8 cellular contexts compared by ENCODE assay signal in genomic region chr19:17073869-17074627, GRCh38. TPM values are rescaled to one million over a fixed set of nuclear protein-coding genes. Genes with fewer than 3 reads are reported as not detected.
DNase-seq lines count a peak whose midpoint lies in the region; ATAC-seq and TF ChIP-seq lines count a peak whose summit lies in the region.

No MANE protein-coding gene starts in this region.

- H3K36me3 Mint-ChIP-seq in activated CD4-positive, alpha-beta memory T cell treated with anti-CD3 and anti-CD28 coated beads, Interleukin-2, amount 10 ng/mL, durations not matched to agents 7 days and 5 days (ENCODE audit: low read depth): peaks cover 65% of the 10 kb centered on the region

- peaks cover 10% of the 10 kb centered on the region for H3K4me1 ChIP-seq in iPS-18a (ENCODE audit: control insufficient read depth, low read depth, low read length)
- H3K4me1 ChIP-seq in suprapubic skin: peaks cover 41% of the 10 kb centered on the region

- H3K27me3 Mint-ChIP-seq in activated CD4-positive, alpha-beta memory T cell treated with anti-CD3 and anti-CD28 coated beads, Interleukin-2, amount 10 ng/mL, durations not matched to agents 7 days and 5 days: no peaks in the 10 kb centered on the region

- peak overlapping the region; percentile 94 for H3K27ac Mint-ChIP-seq in activated CD4-positive, alpha-beta memory T cell treated with anti-CD3 and anti-CD28 coated beads, Interleukin-2, amount 10 ng/mL, durations not matched to agents 7 days and 5 days

- H3K4me1 Mint-ChIP-seq in activated CD4-positive, alpha-beta memory T cell treated with anti-CD3 and anti-CD28 coated beads, Interleukin-2, amount 10 ng/mL, durations not matched to agents 7 days and 5 days: peaks cover 50% of the 10 kb centered on the region

- CTCF ChIA-PET in activated CD4-positive, alpha-beta memory T cell treated with anti-CD3 and anti-CD28 coated beads, Interleukin-2, amount 10 ng/mL, durations not matched to agents 7 days and 5 days (lab: Charles Lee): interaction anchor here (0.7 to 1.2 kb wide), 4 partner anchors 111 to 187 kb away, joined by 3 to 4 read pairs (median 3); no protein-coding TSS in a partner anchor

- H3K9me3 ChIP-seq in iPS-18a (ENCODE audit: control insufficient read depth, low read depth, low read length): no peaks in the 10 kb centered on the region
- H3K9me3 ChIP-seq in suprapubic skin: no peaks in the 10 kb centered on the region

- H3K27ac ChIP-seq in iPS-18a (ENCODE audit: low read length): no peak overlapping the region
- H3K27ac ChIP-seq in suprapubic skin: no peak overlapping the region

- H3K27me3 ChIP-seq in iPS-18a (ENCODE audit: control insufficient read depth, insufficient read depth, low read length): no peaks in the 10 kb centered on the region
- H3K27me3 ChIP-seq in suprapubic skin: no peaks in the 10 kb centered on the region

- ATAC-seq in HG03378 (IDR thresholded peaks at IDR 0.05; ENCODE audit: unreplicated experiment): peak; percentile 16
- ATAC-seq in GM18858 (IDR thresholded peaks at IDR 0.05; ENCODE audit: unreplicated experiment): no peak
- ATAC-seq in HG03457 (IDR thresholded peaks at IDR 0.05; ENCODE audit: unreplicated experiment): no peak

- H3K4me3 Mint-ChIP-seq in activated CD4-positive, alpha-beta memory T cell treated with anti-CD3 and anti-CD28 coated beads, Interleukin-2, amount 10 ng/mL, durations not matched to agents 7 days and 5 days: peak overlapping the region; percentile 99

- POLR2A ChIA-PET in activated CD4-positive, alpha-beta memory T cell treated with anti-CD3 and anti-CD28 coated beads, Interleukin-2, amount 10 ng/mL, durations not matched to agents 7 days and 5 days (lab: Charles Lee): interaction anchor here (0.7 to 4.0 kb wide), 13 partner anchors 8 to 193 kb away, joined by 3 to 50 read pairs (median 4); partner anchors contain the start of genes BABAM1, OCEL1 and USE1

- TF ChIP-seq CTCF in suprapubic skin (IDR thresholded peaks at IDR 0.05): no peak

- H3K4me3 ChIP-seq in iPS-18a (ENCODE audit: low read length): peak overlapping the region; percentile 72
- peak overlapping the region; percentile 72 for H3K4me3 ChIP-seq in suprapubic skin

- H3K9ac ChIP-seq in iPS-18a (ENCODE audit: low read length): no peak overlapping the region

- TF ChIP-seq POLR2A in suprapubic skin (IDR thresholded peaks at IDR 0.05): no peak

- H3K36me3 ChIP-seq in iPS-18a (ENCODE audit: control insufficient read depth, low read depth, low read length): peaks cover 19% of the 10 kb centered on the region
- H3K36me3 ChIP-seq in suprapubic skin: peaks cover 15% of the 10 kb centered on the region

- WGBS in suprapubic skin: 45% methylated on average over 14 of the region's 18 CpGs

- TF ChIP-seq EP300 in suprapubic skin (IDR thresholded peaks at IDR 0.05): no peak

- no peaks in the 10 kb centered on the region for H3K9me3 Mint-ChIP-seq in activated CD4-positive, alpha-beta memory T cell treated with anti-CD3 and anti-CD28 coated beads, Interleukin-2, amount 10 ng/mL, durations not matched to agents 7 days and 5 days

- DNase-seq in COLO668 (lab: John Stamatoyannopoulos, UW; ENCODE audit: unreplicated experiment) (peak; percentile 65), suprapubic skin (ENCODE audit: low spot score in 2 of 2) (no peak), DMS153 (lab: John Stamatoyannopoulos, UW) (no peak)
- peak; percentile 19 for DNase-seq in activated CD4-positive, alpha-beta memory T cell treated with anti-CD3 and anti-CD28 coated beads, Interleukin-2, amount 10 ng/mL, durations not matched to agents 7 days and 5 days

RNA-seq across cellular contexts. Expression of gene HAUS8, which starts 1.2 kb away (rescaled TPM):
- 10 to 100 TPM; 37.0 to 40.6 TPM for total RNA-seq in activated CD4-positive, alpha-beta memory T cell treated with anti-CD3 and anti-CD28 coated beads, Interleukin-2, amount 10 ng/mL, durations not matched to agents 7 days and 5 days
- 1 to 10 TPM; 2.4 to 4.1 (median 3.0) TPM for total RNA-seq in suprapubic skin

RNA-seq across cellular contexts. Expression of gene MYO9B, which starts 1.5 kb away (rescaled TPM):
- 100 to 1,000 TPM; 190 to 203 TPM for total RNA-seq in activated CD4-positive, alpha-beta memory T cell treated with anti-CD3 and anti-CD28 coated beads, Interleukin-2, amount 10 ng/mL, durations not matched to agents 7 days and 5 days
- 10 to 100 TPM; 43.6 to 99.9 (median 69.5) TPM for total RNA-seq in suprapubic skin

RNA-seq across cellular contexts. Expression of gene CPAMD8, which starts 47.4 kb away (rescaled TPM):
- 1 to 10 TPM; 1.2 to 1.4 TPM for total RNA-seq in activated CD4-positive, alpha-beta memory T cell treated with anti-CD3 and anti-CD28 coated beads, Interleukin-2, amount 10 ng/mL, durations not matched to agents 7 days and 5 days
- total RNA-seq in suprapubic skin: 1 to 10 TPM; 5.4 to 9.7 (median 9.1) TPM

Comparison
In these comparisons a context has a peak if more than half of its experiments do, and no peak if none do; other contexts are left out.
1. DNase-seq: peak in COLO668 (single experiment) and activated CD4-positive, alpha-beta memory T cell treated with anti-CD3 and anti-CD28 coated beads, Interleukin-2, amount 10 ng/mL, durations not matched to agents 7 days and 5 days (single experiment); none in suprapubic skin (0 of 2) and DMS153 (single experiment).
2. RNA of gene HAUS8, which starts 1.2 kb away (total RNA-seq): 37.0 to 40.6 TPM in activated CD4-positive, alpha-beta memory T cell treated with anti-CD3 and anti-CD28 coated beads, Interleukin-2, amount 10 ng/mL, durations not matched to agents 7 days and 5 days; 2.4 to 4.1 TPM in suprapubic skin; every median in the first group is over 4 times any median in the second.